1 cellular context compared by ENCODE assay signal in genomic region chr11:6505577-6506240, GRCh38.
TF ChIP-seq lines count a peak whose summit lies in the region.

No MANE protein-coding gene starts in this region.

TF ChIP-seq in GM12878, 131 proteins besides CTCF, POLR2A, EP300 and RAD21:
- TF ChIP-seq ZNF207 (IDR thresholded peaks at IDR 0.05; ENCODE audit: borderline replicate concordance) (no peak), MAX (IDR thresholded peaks at IDR 0.05; ENCODE audit: low read depth, low read length) (no peak), NRF1 (conservative IDR thresholded peaks at IDR 0.05; ENCODE audit: low read depth, low read length) (no peak), RAD51 (IDR thresholded peaks at IDR 0.05) (no peak), SP1 (IDR thresholded peaks at IDR 0.05; ENCODE audit: low read depth, low read length) (no peak), NFXL1 (IDR thresholded peaks at IDR 0.05; ENCODE audit: borderline replicate concordance) (no peak), WRNIP1 (IDR thresholded peaks at IDR 0.05; ENCODE audit: borderline replicate concordance, low read depth, low read length) (no peak), STAT3 (IDR thresholded peaks at IDR 0.05; ENCODE audit: low read depth, low read length) (no peak), RELB (IDR thresholded peaks at IDR 0.05; ENCODE audit: low read depth) (no peak), CHD2 (IDR thresholded peaks at IDR 0.05; ENCODE audit: borderline replicate concordance, low read depth, low read length) (no peak), SMC3 (IDR thresholded peaks at IDR 0.05; ENCODE audit: borderline replicate concordance, low read length) (peak; percentile 74), ATF3 (IDR thresholded peaks at IDR 0.05; ENCODE audit: borderline replicate concordance, extremely low read depth, low read depth, low read length) (no peak), CBFB (IDR thresholded peaks at IDR 0.05; ENCODE audit: low read depth) (peak; percentile 29; the same call in 1 of the 2 replicates), EZH2 (IDR thresholded peaks at IDR 0.05; ENCODE audit: borderline replicate concordance, control insufficient read depth, low read depth, low read length) (no peak), YY1 (IDR thresholded peaks at IDR 0.05; ENCODE audit: low read depth, low read length) (peak; percentile 74; the same call in 1 of the 2 replicates), MXI1 (IDR thresholded peaks at IDR 0.05; ENCODE audit: low read depth, low read length) (no peak), TCF12 (IDR thresholded peaks at IDR 0.05; ENCODE audit: low read depth, low read length) (no peak), GABPA (IDR thresholded peaks at IDR 0.05; ENCODE audit: low read depth) (no peak), NR2F1 (conservative IDR thresholded peaks at IDR 0.05) (no peak), IRF4 (IDR thresholded peaks at IDR 0.05; ENCODE audit: low read depth, low read length) (no peak), ETV6 (conservative IDR thresholded peaks at IDR 0.05 in 1 of 2, IDR thresholded peaks at IDR 0.05 in 1 of 2; ENCODE audit: borderline replicate concordance in 1 of 2, low read depth in 1 of 2) (no peak), ZBED1 (IDR thresholded peaks at IDR 0.05; ENCODE audit: borderline replicate concordance) (no peak), EGR1 (IDR thresholded peaks at IDR 0.05; ENCODE audit: borderline replicate concordance in 1 of 2, low read depth in 2 of 2, low read length in 2 of 2) (no peak), PML (IDR thresholded peaks at IDR 0.05; ENCODE audit: low read length) (no peak), USF1 (IDR thresholded peaks at IDR 0.05; ENCODE audit: borderline replicate concordance, extremely low read length, insufficient read depth, low read depth, low read length) (no peak), RUNX3 (IDR thresholded peaks at IDR 0.05; ENCODE audit: low read length) (peak; percentile 82), SMAD1 (IDR thresholded peaks at IDR 0.05; ENCODE audit: low read depth, partially characterized antibody) (no peak), FOS (IDR thresholded peaks at IDR 0.05; ENCODE audit: borderline replicate concordance, extremely low read depth, insufficient read length) (no peak), ZBTB33 (IDR thresholded peaks at IDR 0.05) (no peak), ZBTB40 (IDR thresholded peaks at IDR 0.05; ENCODE audit: borderline replicate concordance) (no peak), IRF5 (IDR thresholded peaks at IDR 0.05; ENCODE audit: borderline replicate concordance) (no peak), NR2C1 (IDR thresholded peaks at IDR 0.05) (no peak), ATF2 (IDR thresholded peaks at IDR 0.05; ENCODE audit: low read length) (no peak), DPF2 (IDR thresholded peaks at IDR 0.05) (no peak), SKIL (IDR thresholded peaks at IDR 0.05; ENCODE audit: low read depth, poor library complexity, severe bottlenecking) (no peak)
TF ChIP-seq in GM12878: peak in this region for 4.
